Comparison of ENCODE assay signal across 15 cellular contexts in the genomic region with DNA sequence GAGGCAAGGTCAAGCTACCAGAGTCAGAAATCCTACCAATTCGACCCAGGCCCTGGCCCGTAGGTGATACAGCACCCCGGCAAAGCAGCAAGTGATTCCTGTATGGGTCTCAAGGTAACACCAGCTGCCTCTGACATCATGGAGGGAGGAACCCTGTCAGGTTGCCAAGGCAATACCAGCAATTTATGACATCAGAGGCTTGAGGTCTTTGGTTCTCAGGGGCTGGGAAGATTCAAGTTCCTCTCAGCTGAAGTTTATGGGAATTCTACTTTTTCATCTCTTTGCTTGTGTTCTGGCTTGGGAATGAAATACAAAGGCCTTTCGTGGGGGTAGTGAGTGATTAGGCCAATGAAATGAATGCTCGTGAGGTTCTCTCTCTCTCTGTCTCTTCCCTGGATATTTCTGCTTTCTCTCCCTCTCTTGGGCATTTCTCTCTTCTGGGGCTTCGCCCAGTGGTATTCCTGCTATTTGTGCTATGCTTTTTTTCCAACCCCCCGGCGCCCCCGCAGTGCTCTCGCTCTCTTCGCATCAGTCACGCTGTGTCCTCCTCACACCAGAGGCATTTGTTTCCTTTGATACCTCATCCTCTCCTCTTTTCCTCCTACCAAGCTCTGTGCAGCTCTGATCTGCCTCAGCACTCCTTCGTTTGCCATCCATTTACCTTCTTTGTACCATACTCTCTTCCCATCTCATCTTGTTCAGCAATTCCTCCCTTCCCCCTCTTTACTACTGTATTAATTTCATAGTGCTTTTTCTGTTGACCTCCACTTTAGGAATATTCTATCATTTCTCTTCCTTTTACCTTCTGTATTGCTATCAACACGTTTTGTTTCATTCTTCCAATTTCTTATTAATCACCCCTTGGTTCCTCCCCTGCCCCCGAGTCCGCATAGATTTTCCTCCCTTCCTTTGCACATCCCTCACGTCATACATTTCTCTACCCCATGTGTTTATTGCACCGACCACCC. TPM values are rescaled to one million over a fixed set of nuclear protein-coding genes. Genes with fewer than 3 reads are reported as not detected.
A peak's percentile ranks its signal among the peaks of the same experiment; 100 is the strongest.
DNase-seq lines count a peak whose midpoint lies in the region; ATAC-seq, FAIRE-seq and TF ChIP-seq lines count a peak whose summit lies in the region.
"Had no signal": no experiment of that assay in that cellular context is flagged by ENCODE, and none has a peak within 500 bp of the region (broad histone marks: within the 10 kb centered on the region; RNA-seq: fewer than 3 reads in every experiment).

No MANE protein-coding gene starts in this region.

- peak overlapping the region; percentile 56 for H2AK9ac ChIP-seq in IMR-90 (replicated peaks; ENCODE audit: low read depth, low read length, poor library complexity)

- dilution Hi-C loops in IMR-90 (cut with HindIII; ENCODE audit: low sequenced_read_pairs, unreplicated experiment): no loop called here

- H3K14ac ChIP-seq in IMR-90 (replicated peaks; ENCODE audit: low read depth, low read length): no peak overlapping the region

- TF ChIP-seq CTCF in IMR-90 (conservative IDR thresholded peaks at IDR 0.05; ENCODE audit: low read depth, low read length) (no peak), K562 (IDR thresholded peaks at IDR 0.05 in 2 of 3, conservative IDR thresholded peaks at IDR 0.05 in 1 of 3; ENCODE audit: insufficient read depth in 2 of 3, low read depth in 1 of 3, low read length in 3 of 3) (no peak)

- H3K9me1 ChIP-seq in IMR-90 (ENCODE audit: insufficient read depth, low read length) (peaks cover 8% of the 10 kb centered on the region), K562 (ENCODE audit: control insufficient read depth, insufficient read depth, low read length) (no peaks in the 10 kb centered on the region)

- H2BK5ac ChIP-seq in IMR-90 (ENCODE audit: low read depth, low read length, poor library complexity, severe bottlenecking): peak overlapping the region; percentile 69

- H4K5ac ChIP-seq in IMR-90 (ENCODE audit: low read depth, low read length): peak overlapping the region; percentile 22

- H3K27ac ChIP-seq in IMR-90 (ENCODE audit: insufficient read depth, low read length) (peak overlapping the region; percentile 51; the same call in 1 of the 2 replicates), K562 (ENCODE audit: extremely low read depth, low read depth, low read length) (no peak overlapping the region)
- H3K27ac ChIP-seq: breast epithelium, testis had no signal

- DNase-seq in DMS53 treated with DMSO at 0.1 percent for 48 hours (lab: John Stamatoyannopoulos, UW; ENCODE audit: unreplicated experiment): peak; percentile 8
- DNase-seq in IMR-90: peak; percentile 83
- DNase-seq in K562 (ENCODE audit: extremely low read depth in 1 of 4, low spot score in 3 of 4): peak in 1 of 4 experiments; percentile 17
- peak; percentile 60 for DNase-seq in kidney glomerular epithelial cell (lab: John Stamatoyannopoulos, UW)
- DNase-seq in hepatic stellate cell (ENCODE audit: low spot score): no peak
- DNase-seq in activated CD4-positive, alpha-beta T cell treated with anti-CD3 and anti-CD28 coated beads for 48 hours: no peak
- no peak for DNase-seq in amniotic stem cell (lab: John Stamatoyannopoulos, UW)
- DNase-seq: CD4-positive, CD25-positive, alpha-beta regulatory T cell; immature natural killer cell; MM.1S; naive thymus-derived CD4-positive, alpha-beta T cell; testis had no signal

- H3K9me3 ChIP-seq in IMR-90 (ENCODE audit: control insufficient read depth, insufficient read depth, low read length) (no peaks in the 10 kb centered on the region), K562 (replicated peaks; ENCODE audit: control insufficient read depth, insufficient read depth, low read depth, low read length) (no peaks in the 10 kb centered on the region)
- H3K9me3 ChIP-seq: breast epithelium, testis had no signal

- peak overlapping the region; percentile 19 to 56; a peak in 1 of 4 replicates for H4K8ac ChIP-seq in IMR-90 (ENCODE audit: low read depth in 2 of 2, low read length in 2 of 2)

- H3K27me3 ChIP-seq in IMR-90 (ENCODE audit: control insufficient read depth, insufficient read depth, low read length) (no peaks in the 10 kb centered on the region; the same call in 1 of the 2 replicates), K562 (ENCODE audit: control insufficient read depth in 2 of 2, insufficient read depth in 2 of 2, low read length in 2 of 2) (peaks cover 0 to 9% of the 10 kb centered on the region in 2 experiments; a peak in 1 of 5 replicates)
- H3K27me3 ChIP-seq: breast epithelium, testis had no signal

- in situ Hi-C loops in IMR-90 (cut with MboI; ENCODE audit: low sequenced_read_pairs): no loop called here
- in situ Hi-C loops in K562 (cut with MboI): no loop called here

- whole genome bisulfite sequencing in IMR-90 (ENCODE audit: extremely low coverage in 2 of 2, insufficient read length in 1 of 2), 2 experiments: 28 to 100% methylated on average over 1 to 11 of the region's 18 CpGs
- 24% methylated on average over 11 of the region's 18 CpGs for WGBS in K562 (ENCODE audit: insufficient coverage, low coverage, missing lambda C conversion rate)

- H3K4me2 ChIP-seq in IMR-90 (ENCODE audit: low read depth, low read length): peak overlapping the region; percentile 70
- H3K4me2 ChIP-seq in K562 (ENCODE audit: insufficient read depth, low read length): no peak overlapping the region

- no peak overlapping the region for H3K23ac ChIP-seq in IMR-90 (ENCODE audit: low read depth, low read length)

- POLR2A ChIA-PET in IMR-90 (lab: Charles Lee; ENCODE audit: unreplicated experiment) (no interaction called here), K562 (lab: Yijun Ruan, JAX) (no interaction called here)

- no peak for TF ChIP-seq EP300 in K562 (IDR thresholded peaks at IDR 0.05; ENCODE audit: low read length)

- H3K56ac ChIP-seq in IMR-90 (ENCODE audit: extremely low read depth, insufficient read depth, low read length): peak overlapping the region; percentile 31; the same call in 1 of the 2 replicates

- H3K4ac ChIP-seq in IMR-90 (ENCODE audit: low read depth, low read length): no peak overlapping the region

- ATAC-seq in IMR-90 (ENCODE audit: low read depth) (peak; percentile 39), K562 (peak; percentile 15; the same call in 1 of the 3 replicates), HG02623 (IDR thresholded peaks at IDR 0.05; ENCODE audit: unreplicated experiment) (no peak)
- ATAC-seq: activated CD4-positive, CD25-positive, alpha-beta regulatory T cell treated with anti-CD3 and anti-CD28 coated beads, Interleukin-2, amount 50 U/mL, for 24 hours; naive thymus-derived CD4-positive, alpha-beta T cell had no signal

- peak overlapping the region; percentile 31; the same call in 1 of the 3 replicates for H2BK15ac ChIP-seq in IMR-90 (ENCODE audit: low read depth, low read length)

- no peak overlapping the region; the same call in 1 of the 2 replicates for H3K4me3 ChIP-seq in IMR-90 (ENCODE audit: insufficient read depth, low read depth, low read length)
- H3K4me3 ChIP-seq in K562: no peak overlapping the region
- H3K4me3 ChIP-seq: breast epithelium, testis had no signal

- no peak overlapping the region for H2BK120ac ChIP-seq in IMR-90 (ENCODE audit: low read depth, low read length)

- TF ChIP-seq POLR2A in IMR-90 (IDR thresholded peaks at IDR 0.05; ENCODE audit: low read depth, low read length) (no peak), K562 (conservative IDR thresholded peaks at IDR 0.05) (no peak)

- no peaks in the 10 kb centered on the region for H3K79me1 ChIP-seq in IMR-90 (ENCODE audit: low read depth in 1 of 2, low read length in 2 of 2)

- intact Hi-C loops in IMR-90 (cut with micrococcal nuclease) (no loop called here), K562 (cut with micrococcal nuclease) (no loop called here)

- FAIRE-seq in K562 (lab: Jason Lieb, UNC): no peak

- peak overlapping the region; percentile 37; the same call in 1 of the 2 replicates for H3K18ac ChIP-seq in IMR-90 (ENCODE audit: low read depth, low read length)

- no peak for TF ChIP-seq RAD21 in IMR-90 (IDR thresholded peaks at IDR 0.05; ENCODE audit: low read length)
- TF ChIP-seq RAD21 in K562 (CRISPR knock-in tag; conservative IDR thresholded peaks at IDR 0.05 in 1 of 2, IDR thresholded peaks at IDR 0.05 in 1 of 2): no peak

- H2AFZ ChIP-seq in IMR-90 (replicated peaks; ENCODE audit: low read length, poor library complexity): peak overlapping the region; percentile 63
- H2AFZ ChIP-seq in K562 (ENCODE audit: low read depth, low read length): no peak overlapping the region

- CTCF ChIA-PET in IMR-90 (lab: Yijun Ruan, JAX) (interaction anchor here (1.2 kb wide), 1 partner anchor 70 kb away, joined by 3 read pairs; no protein-coding TSS in a partner anchor), K562 (lab: Yijun Ruan, JAX; ENCODE audit: low intra/inter-chr PET ratio) (no interaction called here)

- peaks cover 9% of the 10 kb centered on the region for H3K4me1 ChIP-seq in IMR-90 (ENCODE audit: control insufficient read depth, insufficient read depth, low read length)
- peaks cover 10 to 16% of the 10 kb centered on the region in 2 experiments; a peak in 4 of 5 replicates for H3K4me1 ChIP-seq in K562 (replicated peaks in 1 of 2; ENCODE audit: control insufficient read depth in 2 of 2, insufficient read depth in 2 of 2, low read length in 2 of 2)
- H3K4me1 ChIP-seq: breast epithelium had no signal

- H4K91ac ChIP-seq in IMR-90 (ENCODE audit: insufficient read depth, low read depth, low read length): peak overlapping the region; percentile 72; the same call in 1 of the 2 replicates

- H4K20me1 ChIP-seq in IMR-90 (ENCODE audit: insufficient read depth, low read length) (no peaks in the 10 kb centered on the region), K562 (replicated peaks; ENCODE audit: control insufficient read depth, insufficient read depth, low read length) (no peaks in the 10 kb centered on the region)

- no peak overlapping the region for H2BK20ac ChIP-seq in IMR-90 (ENCODE audit: low read depth, low read length)

- BruUV-seq in IMR-90 (replicated peaks; lab: Mats Ljungman, UMichigan) (TSS peak; percentile 99), K562 (replicated peaks; lab: Mats Ljungman, UMichigan) (no TSS peak)

- peak overlapping the region; percentile 12; the same call in 1 of the 2 replicates for H2AK5ac ChIP-seq in IMR-90 (ENCODE audit: low read depth, low read length)

- H3K36me3 ChIP-seq in IMR-90 (ENCODE audit: control insufficient read depth, insufficient read depth, low read length) (no peaks in the 10 kb centered on the region), K562 (ENCODE audit: control insufficient read depth, insufficient read depth, low read length) (no peaks in the 10 kb centered on the region)
- H3K36me3 ChIP-seq: breast epithelium had no signal

- H3K79me2 ChIP-seq in K562 (ENCODE audit: control insufficient read depth, insufficient read depth, low read length): no peaks in the 10 kb centered on the region

- 0 out of 2 replicates have a peak overlapping the region, but pooled peaks have one; percentile 49 for H3K9ac ChIP-seq in IMR-90 (ENCODE audit: low read depth, low read length)
- H3K9ac ChIP-seq in K562 (ENCODE audit: insufficient read depth in 1 of 2, low read depth in 2 of 2, low read length in 2 of 2): no peak overlapping the region

RNA-seq across cellular contexts. Expression of a gene that starts 2.9 kb away (rescaled TPM):
- total RNA-seq in IMR-90 (2012; rRNA removed): under 0.01 and 0.18 TPM in 2 replicates
- 0.53 and 0.67 TPM in 2 replicates for polyA plus RNA-seq in IMR-90 (2012; rRNA removed)
- polyA plus RNA-seq in IMR-90 (2012; cell fraction: cytosol; rRNA removed): 0.19 and 0.24 TPM in 2 replicates
- 0.44 and 0.90 TPM in 2 replicates for polyA plus RNA-seq in IMR-90 (2012; cell fraction: nucleus; rRNA removed; ENCODE audit: low replicate concordance)
- total RNA-seq in K562 (2011; cell fraction: chromatin; rRNA removed; ENCODE audit: low replicate concordance): 0.76 and 1.5 TPM in 2 replicates
- total RNA-seq in K562 (2011; cell fraction: nucleolus; rRNA removed): 0.26 and 0.67 TPM in 2 replicates
- 0.15 and 0.23 TPM in 2 replicates for total RNA-seq in K562 (2011; cell fraction: nucleoplasm; rRNA removed)
- 0.29 TPM in 1 of 2 replicates, not detected in the other for total RNA-seq in K562 (2014; rRNA removed)
- total RNA-seq in K562 (2014; rRNA removed; fragmentation: Illumina TruSeq; extraction: Trizol): 0.10 and 0.11 TPM in 2 replicates
- total RNA-seq in K562 (2015; rRNA removed; fragmentation: Illumina TruSeq; extraction: Trizol): 0.11 TPM in 2 replicates
- total RNA-seq in K562 (2021): 0.11 and 0.22 TPM in 2 replicates
- 0.06 and 0.16 TPM in 2 replicates for polyA plus RNA-seq in K562 (2011; rRNA removed)
- under 0.01 and 0.04 TPM in 2 replicates for polyA plus RNA-seq in K562 (2011; cell fraction: cytosol; rRNA removed)
- polyA plus RNA-seq in K562 (2011; cell fraction: nucleus; rRNA removed): 0.20 and 0.50 TPM in 2 replicates
- polyA plus RNA-seq in K562 (2012): 0.06 and 0.07 TPM in 2 replicates
- polyA plus RNA-seq in K562 (2014; fragmentation: Illumina TruSeq; extraction: Trizol): 0.03 and 0.09 TPM in 2 replicates
- not detected for polyA plus RNA-seq in K562 (2014; fragmentation: Nextera tagmentation; extraction: Ambion mirVana)
- polyA plus RNA-seq in K562 (2014; rRNA removed): 0.01 TPM in 1 of 2 replicates, not detected in the other
- 0.15 and 0.18 TPM in 2 replicates for polyA minus RNA-seq in K562 (2011; rRNA and poly(A)+ RNA removed)
- polyA minus RNA-seq in K562 (2011; cell fraction: cytosol; rRNA and poly(A)+ RNA removed): not detected in 2 replicates
- 0.22 and 0.54 TPM in 2 replicates for polyA minus RNA-seq in K562 (2011; cell fraction: nucleus; rRNA and poly(A)+ RNA removed)
- polyA plus RNA-seq: CD4-positive, CD25-positive, alpha-beta regulatory T cell; naive thymus-derived CD4-positive, alpha-beta T cell had no signal

RNA-seq across cellular contexts. Expression of a gene that starts 7.4 kb away (rescaled TPM):
- 5.0 and 5.8 TPM in 2 replicates for total RNA-seq in IMR-90 (2012; rRNA removed)
- polyA plus RNA-seq in IMR-90 (2012; rRNA removed): 8.6 and 9.2 TPM in 2 replicates
- polyA plus RNA-seq in IMR-90 (2012; cell fraction: cytosol; rRNA removed): 9.5 and 10.3 TPM in 2 replicates
- 20.1 and 27.8 TPM in 2 replicates for polyA plus RNA-seq in IMR-90 (2012; cell fraction: nucleus; rRNA removed; ENCODE audit: low replicate concordance)
- 2.6 and 8.1 TPM in 2 replicates for total RNA-seq in K562 (2011; cell fraction: chromatin; rRNA removed; ENCODE audit: low replicate concordance)
- 5.2 and 7.1 TPM in 2 replicates for total RNA-seq in K562 (2011; cell fraction: nucleolus; rRNA removed)
- total RNA-seq in K562 (2011; cell fraction: nucleoplasm; rRNA removed): 5.2 and 5.4 TPM in 2 replicates
- total RNA-seq in K562 (2014; rRNA removed): 5.2 and 12.2 TPM in 2 replicates
- 2.2 and 2.4 TPM in 2 replicates for total RNA-seq in K562 (2014; rRNA removed; fragmentation: Illumina TruSeq; extraction: Trizol)
- 3.8 and 4.2 TPM in 2 replicates for total RNA-seq in K562 (2015; rRNA removed; fragmentation: Illumina TruSeq; extraction: Trizol)
- total RNA-seq in K562 (2021): 6.3 and 8.7 TPM in 2 replicates
- 2.2 and 3.8 TPM in 2 replicates for polyA plus RNA-seq in K562 (2011; rRNA removed)
- 2.4 and 7.1 TPM in 2 replicates for polyA plus RNA-seq in K562 (2011; cell fraction: cytosol; rRNA removed)
- 2.2 and 7.9 TPM in 2 replicates for polyA plus RNA-seq in K562 (2011; cell fraction: nucleus; rRNA removed)
- polyA plus RNA-seq in K562 (2012): 5.6 and 7.4 TPM in 2 replicates
- polyA plus RNA-seq in K562 (2014; fragmentation: Illumina TruSeq; extraction: Trizol): 6.8 and 8.4 TPM in 2 replicates
- polyA plus RNA-seq in K562 (2014; fragmentation: Nextera tagmentation; extraction: Ambion mirVana): 1 to 10 TPM; 6.4 to 6.5 TPM
- polyA plus RNA-seq in K562 (2014; rRNA removed): 5.1 and 9.4 TPM in 2 replicates
- 2.5 and 3.2 TPM in 2 replicates for polyA minus RNA-seq in K562 (2011; rRNA and poly(A)+ RNA removed)
- 2.7 and 2.9 TPM in 2 replicates for polyA minus RNA-seq in K562 (2011; cell fraction: cytosol; rRNA and poly(A)+ RNA removed)
- polyA minus RNA-seq in K562 (2011; cell fraction: nucleus; rRNA and poly(A)+ RNA removed): 2.4 and 2.8 TPM in 2 replicates

RNA-seq across cellular contexts. Expression of a gene that starts 19.0 kb away (rescaled TPM):
- total RNA-seq in IMR-90 (2012; rRNA removed): 2.2 and 2.9 TPM in 2 replicates
- polyA plus RNA-seq in IMR-90 (2012; rRNA removed): 19.2 and 19.7 TPM in 2 replicates
- 4.7 and 6.1 TPM in 2 replicates for polyA plus RNA-seq in IMR-90 (2012; cell fraction: cytosol; rRNA removed)
- 148 and 262 TPM in 2 replicates for polyA plus RNA-seq in IMR-90 (2012; cell fraction: nucleus; rRNA removed; ENCODE audit: low replicate concordance)
- total RNA-seq in K562 (2011; cell fraction: chromatin; rRNA removed; ENCODE audit: low replicate concordance): 396 and 1,008 TPM in 2 replicates
- 461 and 463 TPM in 2 replicates for total RNA-seq in K562 (2011; cell fraction: nucleolus; rRNA removed)
- total RNA-seq in K562 (2011; cell fraction: nucleoplasm; rRNA removed): 346 and 364 TPM in 2 replicates
- total RNA-seq in K562 (2014; rRNA removed): 19.1 and 25.8 TPM in 2 replicates
- total RNA-seq in K562 (2014; rRNA removed; fragmentation: Illumina TruSeq; extraction: Trizol): 12.2 and 19.8 TPM in 2 replicates
- total RNA-seq in K562 (2015; rRNA removed; fragmentation: Illumina TruSeq; extraction: Trizol): 27.7 and 31.9 TPM in 2 replicates
- total RNA-seq in K562 (2021): 51.9 and 58.1 TPM in 2 replicates
- polyA plus RNA-seq in K562 (2011; rRNA removed): 65.3 and 135 TPM in 2 replicates
- polyA plus RNA-seq in K562 (2011; cell fraction: cytosol; rRNA removed): 61.3 and 70.5 TPM in 2 replicates
- 934 and 1,029 TPM in 2 replicates for polyA plus RNA-seq in K562 (2011; cell fraction: nucleus; rRNA removed)
- 53.3 and 105 TPM in 2 replicates for polyA plus RNA-seq in K562 (2012)
- polyA plus RNA-seq in K562 (2014; fragmentation: Illumina TruSeq; extraction: Trizol): 41.3 and 56.2 TPM in 2 replicates
- 10 to 100 TPM; 22.9 to 33.3 TPM for polyA plus RNA-seq in K562 (2014; fragmentation: Nextera tagmentation; extraction: Ambion mirVana)
- 73.4 and 83.5 TPM in 2 replicates for polyA plus RNA-seq in K562 (2014; rRNA removed)
- polyA minus RNA-seq in K562 (2011; rRNA and poly(A)+ RNA removed): 35.0 and 46.6 TPM in 2 replicates
- 23.4 and 34.6 TPM in 2 replicates for polyA minus RNA-seq in K562 (2011; cell fraction: cytosol; rRNA and poly(A)+ RNA removed)
- 142 and 191 TPM in 2 replicates for polyA minus RNA-seq in K562 (2011; cell fraction: nucleus; rRNA and poly(A)+ RNA removed)

RNA-seq across cellular contexts. Expression of a gene that starts 30.0 kb away (rescaled TPM):
- total RNA-seq in IMR-90 (2012; rRNA removed) (not detected in 2 replicates), K562 (2014; rRNA removed) (0.04 TPM in 1 of 2 replicates, not detected in the other), K562 (2014; rRNA removed; fragmentation: Illumina TruSeq; extraction: Trizol) (not detected in 2 replicates), K562 (2015; rRNA removed; fragmentation: Illumina TruSeq; extraction: Trizol) (0.04 TPM in 1 of 2 replicates, not detected in the other), K562 (2021) (0.13 TPM in 2 replicates)
- polyA plus RNA-seq in IMR-90 (2012; rRNA removed) (not detected in 2 replicates), K562 (2011; rRNA removed) (not detected in 2 replicates), K562 (2014; fragmentation: Illumina TruSeq; extraction: Trizol) (0.04 and 0.07 TPM in 2 replicates), K562 (2014; fragmentation: Nextera tagmentation; extraction: Ambion mirVana) (under 1 TPM in 1 of 2 experiments, not detected in 1; 0.06 TPM), K562 (2014; rRNA removed) (0.07 TPM in 1 of 2 replicates, not detected in the other)
- not detected in 2 replicates for polyA plus RNA-seq in IMR-90 (2012; cell fraction: cytosol; rRNA removed)
- not detected in 2 replicates for polyA plus RNA-seq in IMR-90 (2012; cell fraction: nucleus; rRNA removed; ENCODE audit: low replicate concordance)
- not detected in 2 replicates for total RNA-seq in K562 (2011; cell fraction: chromatin; rRNA removed; ENCODE audit: low replicate concordance)
- total RNA-seq in K562 (2011; cell fraction: nucleolus; rRNA removed): not detected in 2 replicates
- total RNA-seq in K562 (2011; cell fraction: nucleoplasm; rRNA removed): 0.23 TPM in 1 of 2 replicates, not detected in the other
- polyA plus RNA-seq in K562 (2011; cell fraction: cytosol; rRNA removed): 0.01 TPM in 1 of 2 replicates, not detected in the other
- polyA plus RNA-seq in K562 (2011; cell fraction: nucleus; rRNA removed): 0.07 TPM in 1 of 2 replicates, not detected in the other
- polyA plus RNA-seq in K562 (2012): 0.12 and 0.24 TPM in 2 replicates
- not detected in 2 replicates for polyA minus RNA-seq in K562 (2011; rRNA and poly(A)+ RNA removed)
- polyA minus RNA-seq in K562 (2011; cell fraction: cytosol; rRNA and poly(A)+ RNA removed): not detected in 2 replicates
- not detected in 2 replicates for polyA minus RNA-seq in K562 (2011; cell fraction: nucleus; rRNA and poly(A)+ RNA removed)
- total RNA-seq: CD4-positive, CD25-positive, alpha-beta regulatory T cell had no signal

Comparison
In these comparisons a context has a peak if more than half of its experiments do, and no peak if none do; other contexts are left out.
1. DNase-seq: peak in DMS53 treated with DMSO at 0.1 percent for 48 hours (single experiment), IMR-90 (single experiment) and kidney glomerular epithelial cell (single experiment); none in hepatic stellate cell (single experiment), activated CD4-positive, alpha-beta T cell treated with anti-CD3 and anti-CD28 coated beads for 48 hours (single experiment) and amniotic stem cell (single experiment).